In the genomic region with DNA sequence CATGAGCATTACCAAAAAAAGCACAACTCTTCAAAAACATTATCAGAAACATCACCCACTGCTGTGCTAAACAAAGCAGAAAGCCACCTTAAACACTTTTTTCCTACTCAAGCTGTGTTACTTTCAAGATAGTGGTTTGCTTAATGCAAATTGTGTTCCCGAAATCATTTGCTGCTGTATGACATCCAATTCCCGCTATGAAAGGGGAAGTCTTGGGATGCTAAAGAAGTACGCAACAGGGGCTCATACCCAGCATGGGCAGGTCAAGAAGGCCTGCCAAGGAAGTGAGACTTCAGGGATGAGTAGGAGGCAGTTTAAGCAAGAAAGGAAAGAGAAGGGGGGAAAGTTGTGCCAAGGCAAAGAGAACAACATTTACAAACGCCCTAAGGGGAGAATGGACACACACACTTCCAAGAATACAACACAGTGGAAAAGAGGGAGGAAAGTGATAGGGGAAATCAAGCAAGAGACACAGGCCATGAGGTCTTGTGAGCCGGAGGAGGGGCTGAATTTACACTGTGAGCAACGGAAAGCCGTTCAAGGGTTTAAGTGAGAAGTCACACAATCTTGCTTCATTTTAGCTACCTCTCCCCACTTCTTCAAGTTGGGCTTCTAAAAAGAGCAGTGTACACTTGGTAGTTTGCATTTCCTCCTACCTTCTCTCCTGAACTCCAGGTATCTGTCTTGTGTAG, we compare ENCODE assay signal across 10 cellular contexts. TPM values are rescaled to one million over a fixed set of nuclear protein-coding genes. Genes with fewer than 3 reads are reported as not detected.
DNase-seq lines count a peak whose midpoint lies in the region; ATAC-seq and TF ChIP-seq lines count a peak whose summit lies in the region.
"Had no signal": no experiment of that assay in that cellular context is flagged by ENCODE, and none has a peak within 500 bp of the region (broad histone marks: within the 10 kb centered on the region; RNA-seq: fewer than 3 reads in every experiment).

No MANE protein-coding gene starts in this region.

- no peak overlapping the region for H3K27ac ChIP-seq in CD4-positive, CD25-positive, alpha-beta regulatory T cell (ENCODE audit: insufficient read depth, low read length, poor library complexity, severe bottlenecking)
- H3K27ac ChIP-seq in HUES48 (ENCODE audit: low read depth, low read length) = peak overlapping the region; percentile 44
- H3K27ac ChIP-seq in mucosa of rectum (ENCODE audit: low read depth in 2 of 2, low read length in 2 of 2) = peak overlapping the region; percentile 20 to 48
- H3K27ac ChIP-seq: cardiac muscle cell had no signal

- H3K4me1 ChIP-seq in CD4-positive, CD25-positive, alpha-beta regulatory T cell (ENCODE audit: control insufficient read depth, insufficient read depth, low read length, poor library complexity, severe bottlenecking) = peaks cover 45% of the 10 kb centered on the region
- H3K4me1 ChIP-seq in HUES48 (ENCODE audit: control insufficient read depth, insufficient read depth, low read length) (peaks cover 42% of the 10 kb centered on the region), mucosa of rectum (ENCODE audit: control insufficient read depth in 2 of 2, insufficient read depth in 2 of 2, low read length in 2 of 2) (peaks cover 13 to 15% of the 10 kb centered on the region in 2 donors)

- H3K4me3 Mint-ChIP-seq in CD4-positive, CD25-positive, alpha-beta regulatory T cell = peak overlapping the region; percentile 6 to 97 (median 44)
- H3K4me3 Mint-ChIP-seq in activated CD8-positive, alpha-beta T cell treated with anti-CD3 and anti-CD28 coated beads for 36 hours = peak overlapping the region; percentile 43

- H3K27me3 Mint-ChIP-seq in CD4-positive, CD25-positive, alpha-beta regulatory T cell = peaks cover 8% of the 10 kb centered on the region
- H3K27me3 Mint-ChIP-seq in activated CD8-positive, alpha-beta T cell treated with anti-CD3 and anti-CD28 coated beads for 36 hours = no peaks in the 10 kb centered on the region

- intact Hi-C loops in activated CD8-positive, alpha-beta T cell treated with anti-CD3 and anti-CD28 coated beads for 36 hours (cut with micrococcal nuclease) = loop anchor here (5.0 kb wide), 1 partner anchor 38 kb away; no protein-coding TSS in a partner anchor

- peak overlapping the region; percentile 30 to 78 (median 43) for H3K27ac Mint-ChIP-seq in CD4-positive, CD25-positive, alpha-beta regulatory T cell
- peak overlapping the region; percentile 65 for H3K27ac Mint-ChIP-seq in activated CD8-positive, alpha-beta T cell treated with anti-CD3 and anti-CD28 coated beads for 36 hours

- POLR2A ChIA-PET in activated CD8-positive, alpha-beta T cell treated with anti-CD3 and anti-CD28 coated beads for 36 hours (lab: Charles Lee) = interaction anchor here (1.0 kb wide), 1 partner anchor 105 kb away, joined by 6 read pairs; no protein-coding TSS in a partner anchor

- no peak for ATAC-seq in CD4-positive, CD25-positive, alpha-beta regulatory T cell (ENCODE audit: low read depth in 2 of 2)
- ATAC-seq in activated CD8-positive, alpha-beta T cell treated with anti-CD3 and anti-CD28 coated beads for 36 hours = no peak
- ATAC-seq in GM19324 (IDR thresholded peaks at IDR 0.05; ENCODE audit: low FRiP score, unreplicated experiment) (no peak), HG02642 (IDR thresholded peaks at IDR 0.05; ENCODE audit: poor library complexity, unreplicated experiment) (no peak), GM19452 (IDR thresholded peaks at IDR 0.05; ENCODE audit: unreplicated experiment) (no peak)

- H3K36me3 ChIP-seq in CD4-positive, CD25-positive, alpha-beta regulatory T cell (ENCODE audit: control insufficient read depth, insufficient read depth, low read length) = peaks cover 3% of the 10 kb centered on the region
- H3K36me3 ChIP-seq in HUES48 (ENCODE audit: control insufficient read depth, insufficient read depth, low read length) (no peaks in the 10 kb centered on the region), mucosa of rectum (ENCODE audit: control insufficient read depth in 2 of 2, insufficient read depth in 2 of 2, low read length in 2 of 2) (no peaks in the 10 kb centered on the region)
- H3K36me3 ChIP-seq: cardiac muscle cell had no signal

- H3K4me1 Mint-ChIP-seq in CD4-positive, CD25-positive, alpha-beta regulatory T cell = peaks cover 34 to 75% (median 56%) of the 10 kb centered on the region in 4 donors
- peaks cover 58% of the 10 kb centered on the region for H3K4me1 Mint-ChIP-seq in activated CD8-positive, alpha-beta T cell treated with anti-CD3 and anti-CD28 coated beads for 36 hours (ENCODE audit: low read depth)

- no peaks in the 10 kb centered on the region for H3K9me3 ChIP-seq in CD4-positive, CD25-positive, alpha-beta regulatory T cell (ENCODE audit: control insufficient read depth in 2 of 2, low read length in 2 of 2)
- H3K9me3 ChIP-seq in HUES48 (ENCODE audit: control insufficient read depth, insufficient read depth, low read length) (no peaks in the 10 kb centered on the region), mucosa of rectum (ENCODE audit: control insufficient read depth in 2 of 2, low read length in 2 of 2) (no peaks in the 10 kb centered on the region)

- peaks cover 0 to 2% (median 0%) of the 10 kb centered on the region in 7 donors for H3K9me3 Mint-ChIP-seq in CD4-positive, CD25-positive, alpha-beta regulatory T cell
- H3K9me3 Mint-ChIP-seq in activated CD8-positive, alpha-beta T cell treated with anti-CD3 and anti-CD28 coated beads for 36 hours = no peaks in the 10 kb centered on the region

- H3K9ac ChIP-seq in HUES48 (ENCODE audit: low read depth, low read length) = no peak overlapping the region
- H3K9ac ChIP-seq in mucosa of rectum (ENCODE audit: low read depth in 1 of 2, low read length in 2 of 2) = no peak overlapping the region

- H3K4me3 ChIP-seq in CD4-positive, CD25-positive, alpha-beta regulatory T cell (ENCODE audit: low read depth, low read length) = peak overlapping the region; percentile 5
- H3K4me3 ChIP-seq in HUES48 (ENCODE audit: low read depth, low read length) (no peak overlapping the region; the same call in 1 of the 2 replicates), mucosa of rectum (ENCODE audit: low read length in 2 of 2) (peak overlapping the region in 1 of 2 donors; percentile 15)
- H3K4me3 ChIP-seq: cardiac muscle cell had no signal

- CTCF ChIA-PET in activated CD8-positive, alpha-beta T cell treated with anti-CD3 and anti-CD28 coated beads for 36 hours (lab: Charles Lee) = interaction anchor here (0.8 to 6.6 kb wide), 6 partner anchors 12 to 154 kb away, joined by 3 to 25 read pairs (median 6); no protein-coding TSS in a partner anchor

- no peak for TF ChIP-seq CTCF in activated CD8-positive, alpha-beta T cell treated with anti-CD3 and anti-CD28 coated beads for 36 hours (IDR thresholded peaks at IDR 0.05)

- no peaks in the 10 kb centered on the region for H3K27me3 ChIP-seq in CD4-positive, CD25-positive, alpha-beta regulatory T cell (ENCODE audit: control insufficient read depth, insufficient read depth, low read length)
- H3K27me3 ChIP-seq in HUES48 (ENCODE audit: control insufficient read depth, insufficient read depth, low read length) (no peaks in the 10 kb centered on the region), mucosa of rectum (ENCODE audit: control insufficient read depth in 2 of 2, insufficient read depth in 2 of 2, low read length in 2 of 2) (no peaks in the 10 kb centered on the region)
- H3K27me3 ChIP-seq: cardiac muscle cell had no signal

- peaks cover 14% of the 10 kb centered on the region for H3K36me3 Mint-ChIP-seq in CD4-positive, CD25-positive, alpha-beta regulatory T cell
- peaks cover 18% of the 10 kb centered on the region for H3K36me3 Mint-ChIP-seq in activated CD8-positive, alpha-beta T cell treated with anti-CD3 and anti-CD28 coated beads for 36 hours (ENCODE audit: low read depth)

- no peak for DNase-seq in CD4-positive, CD25-positive, alpha-beta regulatory T cell
- DNase-seq in activated CD8-positive, alpha-beta T cell treated with anti-CD3 and anti-CD28 coated beads for 36 hours = no peak
- DNase-seq in NCI-H2171 (lab: John Stamatoyannopoulos, UW) = no peak
- DNase-seq: NCI-H345 had no signal

RNA-seq across cellular contexts. Expression of a gene that starts 4.1 kb away (rescaled TPM):
- 80.4 TPM for total RNA-seq in CD4-positive, CD25-positive, alpha-beta regulatory T cell
- polyA plus RNA-seq in CD4-positive, CD25-positive, alpha-beta regulatory T cell = 100 to 1,000 TPM in 1 of 4 donors, 10 to 100 TPM in 3; 62.3 to 110 (median 95.8) TPM
- 10 to 100 TPM; 50.8 to 55.8 TPM for total RNA-seq in activated CD8-positive, alpha-beta T cell treated with anti-CD3 and anti-CD28 coated beads for 36 hours
